Comparison of ENCODE assay signal across 11 cellular contexts in genomic region chr14:106875503-106875902, GRCh38.
DNase-seq lines count a peak whose midpoint lies in the region; ATAC-seq lines count a peak whose summit lies in the region.
"Had no signal": no experiment of that assay in that cellular context is flagged by ENCODE, and none has a peak within 500 bp of the region (broad histone marks: within the 10 kb centered on the region; RNA-seq: fewer than 3 reads in every experiment).

No MANE protein-coding gene starts in this region.

- H3K27ac Mint-ChIP-seq in activated CD4-positive, alpha-beta T cell treated with anti-CD3 and anti-CD28 coated beads for 36 hours, result no peak overlapping the region
- H3K27ac Mint-ChIP-seq: nephron progenitor cell; stimulated activated naive CD8-positive, alpha-beta T cell treated with anti-CD3 and anti-CD28 coated beads, Interleukin-15, Interleukin-2, amounts not matched to agents 100 ng/mL and 50 ng/mL, for 24 hours had no signal

- peaks cover 21% of the 10 kb centered on the region for H3K4me1 Mint-ChIP-seq in activated CD4-positive, alpha-beta T cell treated with anti-CD3 and anti-CD28 coated beads for 36 hours
- H3K4me1 Mint-ChIP-seq: nephron progenitor cell had no signal

- H2AFZ ChIP-seq in Karpas-422 (ENCODE audit: low read length), result no peak overlapping the region

- peaks cover 5% of the 10 kb centered on the region; the same call in 1 of the 2 replicates for H3K9me3 ChIP-seq in Karpas-422 (ENCODE audit: low read length)

- POLR2A ChIA-PET in activated CD4-positive, alpha-beta T cell treated with anti-CD3 and anti-CD28 coated beads for 36 hours (lab: Charles Lee), result interaction anchor here (0.6 to 1.5 kb wide), 2 partner anchors 45 to 54 kb away, joined by 5 to 8 read pairs; no protein-coding TSS in a partner anchor

- H3K4me2 ChIP-seq in Karpas-422 (ENCODE audit: low read depth, low read length, poor library complexity, severe bottlenecking), result peak overlapping the region; percentile 33

- no peak overlapping the region for H3K4me3 ChIP-seq in Karpas-422 (ENCODE audit: low read length)

- H3K9ac ChIP-seq in Karpas-422 (ENCODE audit: low read length), result no peak overlapping the region

- no peak overlapping the region for H3K4me3 Mint-ChIP-seq in activated CD4-positive, alpha-beta T cell treated with anti-CD3 and anti-CD28 coated beads for 36 hours
- H3K4me3 Mint-ChIP-seq: nephron progenitor cell; stimulated activated naive CD8-positive, alpha-beta T cell treated with anti-CD3 and anti-CD28 coated beads, Interleukin-15, Interleukin-2, amounts not matched to agents 100 ng/mL and 50 ng/mL, for 24 hours had no signal

- H3K36me3 Mint-ChIP-seq in activated CD4-positive, alpha-beta T cell treated with anti-CD3 and anti-CD28 coated beads for 36 hours (ENCODE audit: low read depth), result no peaks in the 10 kb centered on the region

- H3K9me3 Mint-ChIP-seq in activated CD4-positive, alpha-beta T cell treated with anti-CD3 and anti-CD28 coated beads for 36 hours (ENCODE audit: low read depth), result no peaks in the 10 kb centered on the region
- H3K9me3 Mint-ChIP-seq: stimulated activated naive CD8-positive, alpha-beta T cell treated with anti-CD3 and anti-CD28 coated beads, Interleukin-15, Interleukin-2, amounts not matched to agents 100 ng/mL and 50 ng/mL, for 24 hours had no signal

- CTCF ChIA-PET in activated CD4-positive, alpha-beta T cell treated with anti-CD3 and anti-CD28 coated beads for 36 hours (lab: Charles Lee), result interaction anchor here (0.6 to 8.1 kb wide), 4 partner anchors 11 to 73 kb away, joined by 3 to 82 read pairs (median 4); no protein-coding TSS in a partner anchor

- H3K4me1 ChIP-seq in Karpas-422 (ENCODE audit: low read length), result peaks cover 14% of the 10 kb centered on the region

- no peaks in the 10 kb centered on the region for H3K79me2 ChIP-seq in Karpas-422 (ENCODE audit: low read length)

- H3K9me2 ChIP-seq in Karpas-422 (replicated peaks; ENCODE audit: insufficient read depth, low read length), result no peaks in the 10 kb centered on the region

- no peaks in the 10 kb centered on the region; the same call in 1 of the 2 replicates for H3K27me3 ChIP-seq in Karpas-422 (ENCODE audit: low read length)

- H4K20me1 ChIP-seq in Karpas-422 (ENCODE audit: insufficient read depth, low read depth, low read length), result no peaks in the 10 kb centered on the region

- H3K36me3 ChIP-seq in Karpas-422 (ENCODE audit: insufficient read depth, low read length), result no peaks in the 10 kb centered on the region

- peaks cover 22% of the 10 kb centered on the region for H3K27me3 Mint-ChIP-seq in activated CD4-positive, alpha-beta T cell treated with anti-CD3 and anti-CD28 coated beads for 36 hours

- peak; percentile 42 for ATAC-seq in activated CD4-positive, alpha-beta T cell treated with anti-CD3 and anti-CD28 coated beads for 36 hours
- no peak for ATAC-seq in HG02885 (IDR thresholded peaks at IDR 0.05; ENCODE audit: poor library complexity, unreplicated experiment)

- intact Hi-C loops in activated CD4-positive, alpha-beta T cell treated with anti-CD3 and anti-CD28 coated beads for 36 hours (cut with DNase I, micrococcal nuclease), result no loop called here

- peak; percentile 81 for DNase-seq in activated CD4-positive, alpha-beta T cell treated with anti-CD3 and anti-CD28 coated beads for 36 hours
- no peak for DNase-seq in activated CD4-positive, alpha-beta T cell treated with anti-CD3 and anti-CD28 coated beads for 4 hours
- DNase-seq in Karpas-422 (peak; percentile 77), NCI-H2227 treated with DMSO at 0.1 percent for 48 hours (lab: John Stamatoyannopoulos, UW) (no peak), HCEC 1CT (no peak)
- peak; percentile 68 for DNase-seq in activated CD8-positive, alpha-beta memory T cell treated with anti-CD3 and anti-CD28 coated beads for 24 hours
- DNase-seq in stimulated activated CD4-positive, alpha-beta T cell treated with anti-CD3 and anti-CD28 coated beads, Interleukin-4, amount 100 ng/mL, for 1 hour, result peak; percentile 30
- DNase-seq: C1 segment of cervical spinal cord, nephron progenitor cell had no signal

- H3K27ac ChIP-seq in Karpas-422 (ENCODE audit: low read length), result no peak overlapping the region

Comparison
In these comparisons a context has a peak if more than half of its experiments do, and no peak if none do; other contexts are left out.
1. DNase-seq: peak in activated CD4-positive, alpha-beta T cell treated with anti-CD3 and anti-CD28 coated beads for 36 hours (single experiment), Karpas-422 (single experiment), activated CD8-positive, alpha-beta memory T cell treated with anti-CD3 and anti-CD28 coated beads for 24 hours (single experiment) and stimulated activated CD4-positive, alpha-beta T cell treated with anti-CD3 and anti-CD28 coated beads, Interleukin-4, amount 100 ng/mL, for 1 hour (single experiment); none in activated CD4-positive, alpha-beta T cell treated with anti-CD3 and anti-CD28 coated beads for 4 hours (0 of 2), NCI-H2227 treated with DMSO at 0.1 percent for 48 hours (single experiment) and HCEC 1CT (single experiment).